1 cellular context compared by ENCODE assay signal in the genomic region with DNA sequence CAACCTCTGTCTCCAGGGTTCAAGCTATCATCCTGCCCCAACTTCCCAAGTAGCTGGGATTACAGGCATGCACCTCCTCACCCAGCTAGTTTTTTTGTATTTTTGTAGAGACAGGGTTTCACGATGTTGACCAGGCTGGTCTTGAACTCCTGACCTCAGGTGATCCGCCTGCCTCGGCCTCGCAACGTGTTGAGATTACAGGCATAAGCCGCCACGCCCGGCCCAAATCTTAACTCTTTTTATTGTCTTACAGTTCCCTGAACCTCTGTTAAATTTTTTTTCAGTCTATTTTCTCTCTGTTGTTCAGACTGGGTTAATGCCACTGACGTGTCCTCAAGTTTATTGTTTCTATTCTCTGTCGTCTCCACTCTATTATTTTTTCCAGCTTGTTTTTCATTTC.
TF ChIP-seq lines count a peak whose summit lies in the region.

No MANE protein-coding gene starts in this region.

TF ChIP-seq in GM23338, 12 proteins besides CTCF, POLR2A, EP300 and RAD21 (continued from another document):
- TF ChIP-seq REST (IDR thresholded peaks at IDR 0.05; ENCODE audit: unreplicated experiment) (no peak), ETS1 (IDR thresholded peaks at IDR 0.05) (no peak), EZH2phosphoT487 (IDR thresholded peaks at IDR 0.05; ENCODE audit: unreplicated experiment) (no peak), EZH2 (IDR thresholded peaks at IDR 0.05; ENCODE audit: low read depth, unreplicated experiment) (no peak), ZNF114 (CRISPR knock-in tag; IDR thresholded peaks at IDR 0.05) (no peak), NANOG (IDR thresholded peaks at IDR 0.05; ENCODE audit: borderline replicate concordance) (no peak), ZNF331 (CRISPR knock-in tag; IDR thresholded peaks at IDR 0.05; ENCODE audit: low read depth) (no peak)
